In genomic region chr20:44075191-44075949, GRCh38 we compare ENCODE assay signal across 18 cellular contexts.
DNase-seq lines count a peak whose midpoint lies in the region; FAIRE-seq and TF ChIP-seq lines count a peak whose summit lies in the region.
"Had no signal": no experiment of that assay in that cellular context is flagged by ENCODE, and none has a peak within 500 bp of the region (broad histone marks: within the 10 kb centered on the region; RNA-seq: fewer than 3 reads in every experiment).

No MANE protein-coding gene starts in this region.

- TF ChIP-seq CTCF in coronary artery (IDR thresholded peaks at IDR 0.05), result no peak
- no peak for TF ChIP-seq CTCF in spleen (IDR thresholded peaks at IDR 0.05 in 8 of 11, conservative IDR thresholded peaks at IDR 0.05 in 3 of 11)
- no peak for TF ChIP-seq CTCF in smooth muscle cell (IDR thresholded peaks at IDR 0.05; ENCODE audit: borderline replicate concordance, insufficient read depth, poor library complexity, severe bottlenecking)

- H3K4me3 Mint-ChIP-seq in activated T-cell treated with anti-CD3 and anti-CD28 coated beads, Interleukin-2, amount 50 U/mL, for 24 hours, result no peak overlapping the region

- no peaks in the 10 kb centered on the region for H4K20me1 ChIP-seq in smooth muscle cell (ENCODE audit: low read depth)
- H4K20me1 ChIP-seq: BLaER1 had no signal

- WGBS in spleen, 5 donors, result 62 to 89% (median 81%) methylated on average over 23 of the region's 23 CpGs
- WGBS in smooth muscle cell (ENCODE audit: low lambda C conversion rate), result 94% methylated on average over 23 of the region's 23 CpGs

- H3K27ac ChIP-seq in coronary artery, result peak overlapping the region in 1 of 2 donors; percentile 1
- H3K27ac ChIP-seq in spleen, result peak overlapping the region in 6 of 8 donors; percentile 21 to 70 (median 37)
- no peak overlapping the region for H3K27ac ChIP-seq in smooth muscle cell (ENCODE audit: low read depth)
- H3K27ac ChIP-seq: BLaER1, testis had no signal

- peaks cover 57% of the 10 kb centered on the region for H3K4me1 Mint-ChIP-seq in activated T-cell treated with anti-CD3 and anti-CD28 coated beads, Interleukin-2, amount 50 U/mL, for 24 hours (ENCODE audit: low read depth)

- intact Hi-C loops in spleen (cut with DNase I; ENCODE audit: low total_unique reads) (no loop called here), posterior cingulate gyrus (cut with DNase I) (no loop called here)

- H3K27ac Mint-ChIP-seq in activated T-cell treated with anti-CD3 and anti-CD28 coated beads, Interleukin-2, amount 50 U/mL, for 24 hours, result no peak overlapping the region
- H3K27ac Mint-ChIP-seq: progenitor cell of endocrine pancreas had no signal

- H3K36me3 ChIP-seq in spleen (no peaks in the 10 kb centered on the region), smooth muscle cell (ENCODE audit: low read depth) (no peaks in the 10 kb centered on the region)
- H3K36me3 ChIP-seq: BLaER1 had no signal

- H2AFZ ChIP-seq in smooth muscle cell (ENCODE audit: low read depth), result no peak overlapping the region

- no peaks in the 10 kb centered on the region for H3F3A ChIP-seq in smooth muscle cell (ENCODE audit: low read depth)

- H3K4me2 ChIP-seq in smooth muscle cell, result no peak overlapping the region
- H3K4me2 ChIP-seq: BLaER1 had no signal

- no peaks in the 10 kb centered on the region for H3K36me3 Mint-ChIP-seq in activated T-cell treated with anti-CD3 and anti-CD28 coated beads, Interleukin-2, amount 50 U/mL, for 24 hours (ENCODE audit: low read depth)

- H3K4me3 ChIP-seq in coronary artery (no peak overlapping the region), spleen (peak overlapping the region in 1 of 8 donors; percentile 25), smooth muscle cell (no peak overlapping the region)
- H3K4me3 ChIP-seq: BLaER1, lung, testis had no signal

- FAIRE-seq in HTR-8/SVneo (lab: Jason Lieb, UNC), result peak; percentile 89
- FAIRE-seq: bronchial epithelial cell, small intestine had no signal

- peaks cover 0 to 16% (median 0%) of the 10 kb centered on the region in 7 donors for H3K27me3 ChIP-seq in spleen (replicated peaks in 1 of 7)
- H3K27me3 ChIP-seq in smooth muscle cell (ENCODE audit: low read depth), result no peaks in the 10 kb centered on the region
- H3K27me3 ChIP-seq: BLaER1, testis had no signal

- no peak overlapping the region for H3K9ac ChIP-seq in smooth muscle cell (ENCODE audit: low read depth)
- H3K9ac ChIP-seq: BLaER1 had no signal

- H3K9me3 ChIP-seq in spleen (no peaks in the 10 kb centered on the region), smooth muscle cell (replicated peaks; ENCODE audit: low read depth) (no peaks in the 10 kb centered on the region)
- H3K9me3 ChIP-seq: BLaER1, testis had no signal

- TF ChIP-seq POLR2A in spleen (IDR thresholded peaks at IDR 0.05), result no peak

- H3K79me2 ChIP-seq in smooth muscle cell (ENCODE audit: low read depth), result no peaks in the 10 kb centered on the region

- H3K4me1 ChIP-seq in spleen (peaks cover 0 to 56% (median 14%) of the 10 kb centered on the region in 6 donors), smooth muscle cell (ENCODE audit: low read depth) (no peaks in the 10 kb centered on the region)
- H3K4me1 ChIP-seq: testis had no signal

- no peaks in the 10 kb centered on the region for H3K9me3 Mint-ChIP-seq in activated T-cell treated with anti-CD3 and anti-CD28 coated beads, Interleukin-2, amount 50 U/mL, for 24 hours

- H3K27me3 Mint-ChIP-seq in activated T-cell treated with anti-CD3 and anti-CD28 coated beads, Interleukin-2, amount 50 U/mL, for 24 hours, result no peaks in the 10 kb centered on the region

- peak; percentile 23 for DNase-seq in activated T-cell treated with anti-CD3 and anti-CD28 coated beads, Interleukin-2, amount 50 U/mL, for 24 hours
- no peak for DNase-seq in activated T-cell treated with anti-CD3 and anti-CD28 coated beads for 4 hours
- no peak for DNase-seq in HTR-8/SVneo (ENCODE audit: insufficient read length, low spot score)
- peak; percentile 62 for DNase-seq in coronary artery (ENCODE audit: low spot score)
- DNase-seq in spleen, result no peak
- no peak for DNase-seq in smooth muscle cell (lab: John Stamatoyannopoulos, UW; ENCODE audit: unreplicated experiment)
- no peak for DNase-seq in posterior cingulate gyrus
- no peak for DNase-seq in activated CD4-positive, alpha-beta T cell treated with anti-CD3 and anti-CD28 coated beads, Interleukin-2, amount 50 U/mL, for 48 hours
- DNase-seq: activated CD4-positive, alpha-beta T cell treated with anti-CD3 and anti-CD28 coated beads, Interleukin-2, amount 50 U/mL, for 4 hours; NCI-H1694 treated with DMSO at 0.1 percent for 48 hours; NCI-H345; small intestine; stimulated activated CD4-positive, alpha-beta T cell treated with anti-CD3 and anti-CD28 coated beads, Interleukin-4, amount 100 ng/mL, for 4 hours; testis had no signal

Comparison
In these comparisons a context has a peak if more than half of its experiments do, and no peak if none do; other contexts are left out.
1. DNase-seq: peak in activated T-cell treated with anti-CD3 and anti-CD28 coated beads, Interleukin-2, amount 50 U/mL, for 24 hours (single experiment) and coronary artery (single experiment); none in activated T-cell treated with anti-CD3 and anti-CD28 coated beads for 4 hours (single experiment), HTR-8/SVneo (single experiment), spleen (single experiment), smooth muscle cell (single experiment), posterior cingulate gyrus (0 of 10) and activated CD4-positive, alpha-beta T cell treated with anti-CD3 and anti-CD28 coated beads, Interleukin-2, amount 50 U/mL, for 48 hours (0 of 2).